Comparison of ENCODE assay signal across 8 cellular contexts in genomic region chr2:96760036-96760985, GRCh38. TPM values are rescaled to one million over a fixed set of nuclear protein-coding genes. Genes with fewer than 3 reads are reported as not detected.
A peak's percentile ranks its signal among the peaks of the same experiment; 100 is the strongest.
DNase-seq lines count a peak whose midpoint lies in the region; ATAC-seq, FAIRE-seq and TF ChIP-seq lines count a peak whose summit lies in the region.

TSS of gene CNNM4 (plus strand) at chr2:96760902. CDS start at chr2:96761000, 98 bp downstream.

- peak within 1 kb of the TSS; percentile 88 to 100 (median 98) for H3K4me2 ChIP-seq in BLaER1 treated with 17β-estradiol and CSF1 and Interleukin-3, amounts not matched to agents 10 nM and 100 nM
- H3K4me2 ChIP-seq in HepG2 (ENCODE audit: low read depth, low read length), result peak within 1 kb of the TSS; percentile 100

- POLR2A ChIA-PET in activated CD4-positive, alpha-beta T cell treated with anti-CD3 and anti-CD28 coated beads, Interleukin-2, amount 10 ng/mL, durations not matched to agents 7 days and 5 days (lab: Charles Lee), result no interaction called here
- POLR2A ChIA-PET in HepG2 (lab: Yijun Ruan, JAX), result interaction anchor here (0.9 to 2.7 kb wide), 18 partner anchors 9 to 228 kb away, joined by 3 to 11 read pairs (median 4); partner anchors contain the start of genes ANKRD39, CNNM3 and LMAN2L

- ATAC-seq in GM19351 (IDR thresholded peaks at IDR 0.05; ENCODE audit: unreplicated experiment) (peak; percentile 84), HG03520 (IDR thresholded peaks at IDR 0.05; ENCODE audit: unreplicated experiment) (peak; percentile 83), HepG2 (peak; percentile 75)

- peak within 1 kb of the TSS; percentile 92 for H3K27ac Mint-ChIP-seq in activated CD4-positive, alpha-beta T cell treated with anti-CD3 and anti-CD28 coated beads, Interleukin-2, amount 10 ng/mL, durations not matched to agents 7 days and 5 days

- no peaks in the 10 kb centered on the region for H3K36me3 ChIP-seq in BLaER1 treated with 17β-estradiol and CSF1 and Interleukin-3, amounts not matched to agents 10 nM and 100 nM
- no peaks in the 10 kb centered on the region for H3K36me3 ChIP-seq in HepG2 (replicated peaks in 1 of 2; ENCODE audit: control insufficient read depth in 1 of 2, insufficient read depth in 2 of 2, low read length in 2 of 2)

- peaks cover 49 to 70% (median 58%) of the 10 kb centered on the region in 10 experiments for H3K4me1 ChIP-seq in BLaER1 treated with 17β-estradiol and CSF1 and Interleukin-3, amounts not matched to agents 10 nM and 100 nM
- peaks cover 65% of the 10 kb centered on the region for H3K4me1 ChIP-seq in HepG2 (ENCODE audit: insufficient read depth, low read length)

- DNase-seq in NCI-H526 treated with DMSO at 0.1 percent for 48 hours (lab: John Stamatoyannopoulos, UW) (peak; percentile 90), dedifferentiated amniotic fluid mesenchymal stem cell (ENCODE audit: extremely low spot score) (peak; percentile 75), HepG2 (ENCODE audit: low spot score) (peak; percentile 88)
- peak; percentile 93 for DNase-seq in activated CD4-positive, alpha-beta T cell treated with anti-CD3 and anti-CD28 coated beads, Interleukin-2, amount 10 ng/mL, durations not matched to agents 7 days and 5 days
- DNase-seq in stimulated activated CD4-positive, alpha-beta T cell treated with anti-CD3 and anti-CD28 coated beads, Interleukin-2, amount 100 ng/mL, for 48 hours, result peak; percentile 87 to 89

- peaks cover 1% of the 10 kb centered on the region for H3K36me3 Mint-ChIP-seq in activated CD4-positive, alpha-beta T cell treated with anti-CD3 and anti-CD28 coated beads, Interleukin-2, amount 10 ng/mL, durations not matched to agents 7 days and 5 days (ENCODE audit: low read depth)

- H3K79me2 ChIP-seq in HepG2 (ENCODE audit: insufficient read depth, low read length), result peaks cover 22% of the 10 kb centered on the region

- CTCF ChIA-PET in activated CD4-positive, alpha-beta T cell treated with anti-CD3 and anti-CD28 coated beads, Interleukin-2, amount 10 ng/mL, durations not matched to agents 7 days and 5 days (lab: Charles Lee), result interaction anchor here (0.7 to 4.0 kb wide), 14 partner anchors 8 to 225 kb away, joined by 3 to 28 read pairs (median 4); partner anchors contain the start of gene ANKRD39
- CTCF ChIA-PET in HepG2 (lab: Yijun Ruan, JAX; ENCODE audit: low intra/inter-chr PET ratio, low total read pairs), result interaction anchor here (0.9 to 1.0 kb wide), 2 partner anchors 156 to 210 kb away, joined by 3 read pairs; no protein-coding TSS in a partner anchor

- TF ChIP-seq EP300 in HepG2 (IDR thresholded peaks at IDR 0.05; ENCODE audit: low read depth in 2 of 2, low read length in 2 of 2), result 0 out of 4 replicates have a peak, but pooled peaks of 1 of the 2 experiments have one; percentile 8
- peak; percentile 49; the same call in 1 of the 2 replicates for TF ChIP-seq EP300 in HepG2 (CRISPR knock-in tag; IDR thresholded peaks at IDR 0.05; ENCODE audit: borderline replicate concordance)

- H3K27ac ChIP-seq in BLaER1 treated with 17β-estradiol and CSF1 and Interleukin-3, amounts not matched to agents 10 nM and 100 nM, result peak within 1 kb of the TSS; percentile 55 to 85 (median 76); a peak in 21 of 22 replicates
- H3K27ac ChIP-seq in HepG2 (ENCODE audit: extremely low read length, insufficient read depth, low read length), result peak within 1 kb of the TSS; percentile 39

- no TSS peak for BruUV-seq in HepG2 (replicated peaks; lab: Mats Ljungman, UMichigan)

- peak within 1 kb of the TSS; percentile 86 for H2AFZ ChIP-seq in HepG2 (ENCODE audit: low read length)

- TF ChIP-seq RAD21 in HepG2 (CRISPR knock-in tag; IDR thresholded peaks at IDR 0.05), result no peak

- WGBS in HepG2 (ENCODE audit: low lambda C conversion rate), result 13% methylated on average over 18 of the region's 62 CpGs

- H3K4me1 Mint-ChIP-seq in activated CD4-positive, alpha-beta T cell treated with anti-CD3 and anti-CD28 coated beads, Interleukin-2, amount 10 ng/mL, durations not matched to agents 7 days and 5 days, result peaks cover 46% of the 10 kb centered on the region

- no peaks in the 10 kb centered on the region for H3K9me3 ChIP-seq in BLaER1 treated with 17β-estradiol and CSF1 and Interleukin-3, amounts not matched to agents 10 nM and 100 nM (replicated peaks in 1 of 11)
- no peaks in the 10 kb centered on the region for H3K9me3 ChIP-seq in HepG2 (ENCODE audit: low read length)

- H4K20me1 ChIP-seq in BLaER1 treated with 17β-estradiol and CSF1 and Interleukin-3, amounts not matched to agents 10 nM and 100 nM, result peaks cover 0 to 42% (median 13%) of the 10 kb centered on the region in 11 experiments; a peak in 14 of 22 replicates
- no peaks in the 10 kb centered on the region; the same call in 1 of the 2 replicates for H4K20me1 ChIP-seq in HepG2 (ENCODE audit: insufficient read depth, low read length)

- peak within 1 kb of the TSS; percentile 60 to 76 (median 66) for H3K4me3 ChIP-seq in BLaER1 treated with 17β-estradiol and CSF1 and Interleukin-3, amounts not matched to agents 10 nM and 100 nM
- H3K4me3 ChIP-seq in HepG2 (replicated peaks in 1 of 3; ENCODE audit: insufficient read depth in 1 of 3, low read depth in 2 of 3, low read length in 3 of 3), result peak within 1 kb of the TSS; percentile 59 to 94 (median 77)

- H3K27me3 Mint-ChIP-seq in activated CD4-positive, alpha-beta T cell treated with anti-CD3 and anti-CD28 coated beads, Interleukin-2, amount 10 ng/mL, durations not matched to agents 7 days and 5 days, result no peaks in the 10 kb centered on the region

- TF ChIP-seq POLR2A in HepG2 (IDR thresholded peaks at IDR 0.05; ENCODE audit: insufficient read depth in 1 of 2, low read depth in 2 of 2, low read length in 2 of 2), result peak in 1 of 2 experiments; percentile 57; a peak in 2 of 4 replicates

- in situ Hi-C loops in HepG2 (cut with HindIII; ENCODE audit: extremely low pct_ligation_motif_present, low pct_unique_long_range_greater_than_20kb), result no loop called here

- peak within 1 kb of the TSS; percentile 68 to 84 (median 82) for H3K9ac ChIP-seq in BLaER1 treated with 17β-estradiol and CSF1 and Interleukin-3, amounts not matched to agents 10 nM and 100 nM
- H3K9ac ChIP-seq in HepG2 (ENCODE audit: insufficient read depth, low read depth, low read length), result peak within 1 kb of the TSS; percentile 84

- H3K4me3 Mint-ChIP-seq in activated CD4-positive, alpha-beta T cell treated with anti-CD3 and anti-CD28 coated beads, Interleukin-2, amount 10 ng/mL, durations not matched to agents 7 days and 5 days, result peak within 1 kb of the TSS; percentile 78

- no peaks in the 10 kb centered on the region for H3K9me3 Mint-ChIP-seq in activated CD4-positive, alpha-beta T cell treated with anti-CD3 and anti-CD28 coated beads, Interleukin-2, amount 10 ng/mL, durations not matched to agents 7 days and 5 days

- TF ChIP-seq CTCF in HepG2 (CRISPR knock-in tag; IDR thresholded peaks at IDR 0.05), result peak; percentile 57

- no peak for FAIRE-seq in HepG2 (lab: Jason Lieb, UNC)

- H3K27me3 ChIP-seq in BLaER1 treated with 17β-estradiol and CSF1 and Interleukin-3, amounts not matched to agents 10 nM and 100 nM, result no peaks in the 10 kb centered on the region
- peaks cover 3 to 14% of the 10 kb centered on the region in 2 experiments; a peak in 3 of 5 replicates for H3K27me3 ChIP-seq in HepG2 (ENCODE audit: control insufficient read depth in 1 of 2, insufficient read depth in 2 of 2, low read length in 2 of 2)

- intact Hi-C loops in HepG2 (cut with micrococcal nuclease; ENCODE audit: unreplicated experiment), result loop anchor here (5.0 to 10.0 kb wide), 5 partner anchors 57 to 223 kb away; partner anchors contain the start of genes ARID5A and CNNM3

TF ChIP-seq in HepG2, 621 proteins besides CTCF, POLR2A, EP300 and RAD21 (continues in another document):
- no peak for TF ChIP-seq ZC3H13 (CRISPR knock-in tag; IDR thresholded peaks at IDR 0.05)
- no peak for TF ChIP-seq NFATC3 (CRISPR knock-in tag; IDR thresholded peaks at IDR 0.05)
- 0 out of 2 replicates have a peak, but pooled peaks have one; percentile 34 for TF ChIP-seq HDAC2 (CRISPR knock-in tag; IDR thresholded peaks at IDR 0.05)
- TF ChIP-seq RBM22 (optimal IDR thresholded peaks at IDR 0.05; ENCODE audit: low read length), result no peak
- TF ChIP-seq, protein P1, sequence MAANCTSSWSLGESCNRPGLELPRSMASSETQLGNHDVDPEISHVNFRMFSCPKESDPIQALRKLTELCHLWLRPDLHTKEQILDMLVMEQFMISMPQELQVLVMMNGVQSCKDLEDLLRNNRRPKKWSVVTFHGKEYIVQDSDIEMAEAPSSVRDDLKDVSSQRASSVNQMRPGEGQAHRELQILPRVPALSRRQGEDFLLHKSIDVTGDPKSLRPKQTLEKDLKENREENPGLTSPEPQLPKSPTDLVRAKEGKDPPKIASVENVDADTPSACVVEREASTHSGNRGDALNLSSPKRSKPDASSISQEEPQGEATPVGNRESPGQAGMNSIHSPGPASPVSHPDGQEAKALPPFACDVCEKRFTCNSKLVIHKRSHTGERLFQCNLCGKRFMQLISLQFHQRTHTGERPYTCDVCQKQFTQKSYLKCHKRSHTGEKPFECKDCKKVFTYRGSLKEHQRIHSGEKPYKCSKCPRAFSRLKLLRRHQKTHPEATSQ (CRISPR knock-in tag; IDR thresholded peaks at IDR 0.05; ENCODE audit: borderline replicate concordance), result no peak

RNA-seq across cellular contexts. Expression of gene CNNM4, which starts in this region (rescaled TPM):
- 1 to 10 TPM; 8.2 to 8.3 TPM for total RNA-seq in activated CD4-positive, alpha-beta T cell treated with anti-CD3 and anti-CD28 coated beads, Interleukin-2, amount 10 ng/mL, durations not matched to agents 7 days and 5 days
- 3.0 and 5.9 TPM in 2 replicates for total RNA-seq in HepG2 (2016; rRNA removed; fragmentation: Illumina TruSeq; extraction: Trizol)
- 1.1 and 2.4 TPM in 2 replicates for total RNA-seq in HepG2 (2016; cell fraction: cytosol; rRNA removed; fragmentation: Illumina TruSeq; extraction: Trizol; ENCODE audit: low read depth)
- 2.3 and 6.5 TPM in 2 replicates for total RNA-seq in HepG2 (2016; cell fraction: insoluble cytoplasmic fraction; rRNA removed; fragmentation: Illumina TruSeq; extraction: Trizol)
- total RNA-seq in HepG2 (2016; cell fraction: membrane; rRNA removed; fragmentation: Illumina TruSeq; extraction: Trizol), result 2.0 and 2.2 TPM in 2 replicates
- total RNA-seq in HepG2 (2016; cell fraction: nucleus; rRNA removed; fragmentation: Illumina TruSeq; extraction: Trizol), result 6.5 and 8.1 TPM in 2 replicates
- polyA plus RNA-seq in HepG2 (2011; rRNA removed), result 8.4 and 9.8 TPM in 2 replicates
- 8.0 and 8.1 TPM in 2 replicates for polyA plus RNA-seq in HepG2 (2011; cell fraction: cytosol; rRNA removed)
- polyA plus RNA-seq in HepG2 (2011; cell fraction: nucleus; rRNA removed), result 9.1 and 9.4 TPM in 2 replicates
- polyA plus RNA-seq in HepG2 (2012), result 7.9 and 10.3 TPM in 2 replicates
- 0.29 and 0.40 TPM in 2 replicates for polyA plus RNA-seq in HepG2 (2016; cell fraction: cytosol; fragmentation: Illumina TruSeq; extraction: Trizol; ENCODE audit: low read depth)
- polyA plus RNA-seq in HepG2 (2016; cell fraction: insoluble cytoplasmic fraction; fragmentation: Illumina TruSeq; extraction: Trizol; ENCODE audit: low read depth), result 2.5 and 3.5 TPM in 2 replicates
- 0.74 and 1.2 TPM in 2 replicates for polyA plus RNA-seq in HepG2 (2016; cell fraction: membrane; fragmentation: Illumina TruSeq; extraction: Trizol; ENCODE audit: low read depth)
- polyA plus RNA-seq in HepG2 (2016; cell fraction: nucleus; fragmentation: Illumina TruSeq; extraction: Trizol; ENCODE audit: insufficient read depth, low read depth), result 11.8 and 13.7 TPM in 2 replicates
- polyA minus RNA-seq in HepG2 (2011; rRNA and poly(A)+ RNA removed; ENCODE audit: low replicate concordance), result 13.7 and 29.0 TPM in 2 replicates
- polyA minus RNA-seq in HepG2 (2011; cell fraction: cytosol; rRNA and poly(A)+ RNA removed), result 9.9 and 11.2 TPM in 2 replicates
- 5.8 and 8.3 TPM in 2 replicates for polyA minus RNA-seq in HepG2 (2011; cell fraction: nucleus; rRNA and poly(A)+ RNA removed)

Comparison
In these comparisons a context has a peak if more than half of its experiments do, and no peak if none do; other contexts are left out.
1. Peak in every context shown above with its lines: DNase-seq, ATAC-seq, H3K4me3 ChIP-seq and H3K27ac ChIP-seq.